ENCODE assay signal across 1 cellular context in the genomic region with DNA sequence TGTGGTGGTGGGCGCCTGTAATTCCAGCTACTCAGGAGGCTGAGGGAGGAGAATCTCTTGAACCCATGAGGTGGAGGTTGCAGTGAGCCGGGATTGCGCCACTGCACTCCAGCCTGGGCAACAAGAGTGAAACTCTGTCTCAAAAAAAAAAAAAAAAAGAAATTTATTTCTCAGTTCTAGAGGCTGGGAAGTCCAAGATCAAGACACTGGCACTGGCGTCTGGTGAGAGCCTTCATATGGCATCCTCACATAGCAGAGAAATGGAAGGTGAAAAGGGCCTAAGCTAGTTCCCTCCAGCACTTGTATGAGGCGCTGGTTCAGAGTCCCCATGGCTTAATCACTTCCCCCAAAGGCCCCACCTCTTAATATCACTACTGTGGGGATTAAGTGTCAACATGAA. TPM values are rescaled to one million over a fixed set of nuclear protein-coding genes. Genes with fewer than 3 reads are reported as not detected.
"Had no signal": no experiment of that assay in that cellular context is flagged by ENCODE, and none has a peak within 500 bp of the region (broad histone marks: within the 10 kb centered on the region; RNA-seq: fewer than 3 reads in every experiment).

No MANE protein-coding gene starts in this region.

RNA-seq across cellular contexts. Expression of a gene that starts 59.2 kb away (rescaled TPM):
- total RNA-seq: H4 had no signal
